19 cellular contexts compared by ENCODE assay signal in the genomic region with DNA sequence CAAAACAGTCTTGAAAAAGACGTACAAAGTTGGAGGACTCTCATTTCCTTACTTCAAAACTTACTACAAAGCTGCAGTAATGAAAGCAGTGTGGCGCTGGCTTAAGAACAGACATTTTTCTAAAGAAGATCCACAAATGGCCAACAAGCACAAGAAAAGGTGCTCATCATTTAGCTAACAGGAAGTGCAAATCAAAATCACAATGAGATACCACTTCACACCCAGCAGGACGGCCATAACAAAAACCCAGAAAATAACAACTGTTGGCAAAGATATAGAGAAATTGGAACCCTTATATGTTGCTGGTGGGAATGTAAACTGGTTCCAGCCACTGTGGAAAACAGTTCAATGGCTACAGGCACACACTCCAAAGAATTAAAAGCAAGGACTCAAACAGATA. TPM values are rescaled to one million over a fixed set of nuclear protein-coding genes. Genes with fewer than 3 reads are reported as not detected.
"Had no signal": no experiment of that assay in that cellular context is flagged by ENCODE, and none has a peak within 500 bp of the region (broad histone marks: within the 10 kb centered on the region; RNA-seq: fewer than 3 reads in every experiment).

No MANE protein-coding gene starts in this region.

- H3K27ac ChIP-seq: cardiac muscle cell, colonic mucosa, neural progenitor cell, right lobe of liver, upper lobe of left lung had no signal

- H3K4me3 ChIP-seq: cardiac muscle cell, colonic mucosa, neural progenitor cell, right lobe of liver, smooth muscle cell, upper lobe of left lung had no signal

- H3K4me3 Mint-ChIP-seq: T-helper 2 cell treated with Interferon-gamma antibody and Interleukin-4, amounts not matched to agents 5 μg/mL and 100 μg/mL, for 36 hours had no signal

- H3K36me3 ChIP-seq: cardiac muscle cell, colonic mucosa, neural progenitor cell, right lobe of liver, upper lobe of left lung had no signal

- H3K9me3 ChIP-seq: colonic mucosa, right lobe of liver, upper lobe of left lung had no signal

- DNase-seq: activated CD4-positive, alpha-beta T cell treated with anti-CD3 and anti-CD28 coated beads for 1 hour; activated CD4-positive, alpha-beta T cell treated with anti-CD3 and anti-CD28 coated beads, Interleukin-2, amount 50 U/mL, for 48 hours; activated naive CD4-positive, alpha-beta T cell treated with anti-CD3 and anti-CD28 coated beads, Interleukin-2, amount 50 U/mL, for 16 hours; colonic mucosa; hippocampal formation; kidney glomerular epithelial cell; mesenchymal stem cell; right lobe of liver; stimulated activated naive CD8-positive, alpha-beta T cell treated with anti-CD3 and anti-CD28 coated beads, Interleukin-15, Interleukin-2, amounts not matched to agents 100 U/mL and 50 U/mL, for 24 hours; SW 1271; upper lobe of left lung had no signal

- H3K4me1 ChIP-seq: colonic mucosa, neural progenitor cell, right lobe of liver had no signal

- H3K27ac Mint-ChIP-seq: neural progenitor cell; T-helper 2 cell treated with Interferon-gamma antibody and Interleukin-4, amounts not matched to agents 5 μg/mL and 100 μg/mL, for 36 hours had no signal

- ATAC-seq: esophagus mucosa; right lobe of liver; stimulated activated naive CD8-positive, alpha-beta T cell treated with anti-CD3 and anti-CD28 coated beads, Interleukin-15, Interleukin-2, amounts not matched to agents 100 U/mL and 50 U/mL, for 24 hours had no signal

- H3K9me3 Mint-ChIP-seq: T-helper 2 cell treated with Interferon-gamma antibody and Interleukin-4, amounts not matched to agents 5 μg/mL and 100 μg/mL, for 36 hours had no signal

- H3K9ac ChIP-seq: neural progenitor cell had no signal

RNA-seq across cellular contexts. Expression of gene SRPK3, which starts 46.2 kb away (rescaled TPM):
- total RNA-seq: astrocyte, cardiac muscle cell, osteocyte, right lobe of liver, smooth muscle cell had no signal
- polyA plus RNA-seq: liver had no signal
